23 cellular contexts compared by ENCODE assay signal in the genomic region with DNA sequence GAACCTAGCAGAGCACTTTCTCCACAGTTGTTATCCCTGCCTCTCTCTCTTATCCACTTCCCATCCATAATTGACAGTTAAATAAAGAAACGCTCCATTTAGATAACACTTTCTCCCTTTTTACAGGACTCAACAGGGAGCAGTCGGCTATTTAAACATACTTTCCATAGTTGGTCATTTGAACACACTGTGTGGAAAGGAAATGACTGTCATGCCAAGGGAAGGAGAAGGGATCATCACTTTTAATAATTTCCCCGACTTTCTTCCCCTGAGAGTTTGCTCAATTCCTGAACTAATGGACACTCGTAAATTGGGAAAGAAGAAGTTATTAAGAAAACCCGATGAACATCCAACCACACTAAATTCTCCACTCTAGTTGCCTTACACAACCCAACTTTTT.
DNase-seq lines count a peak whose midpoint lies in the region; ATAC-seq, FAIRE-seq and TF ChIP-seq lines count a peak whose summit lies in the region.
"Had no signal": no experiment of that assay in that cellular context is flagged by ENCODE, and none has a peak within 500 bp of the region (broad histone marks: within the 10 kb centered on the region; RNA-seq: fewer than 3 reads in every experiment).

No MANE protein-coding gene starts in this region.

- no peaks in the 10 kb centered on the region for H3K27me3 ChIP-seq in A673 (replicated peaks; ENCODE audit: insufficient read depth, low read depth, low read length, poor library complexity)
- H3K27me3 ChIP-seq: Peyer's patch, SJCRH30 had no signal

- no peak for TF ChIP-seq CTCF in A673 (conservative IDR thresholded peaks at IDR 0.05; ENCODE audit: low read depth, low read length)

- H3K27ac ChIP-seq in A673 (ENCODE audit: low read depth, low read length, poor library complexity, severe bottlenecking), result no peak overlapping the region
- H3K27ac ChIP-seq: C4-2B, GM23248, KMS-11, Peyer's patch, SJCRH30 had no signal

- no peak for DNase-seq in activated CD4-positive, alpha-beta T cell treated with anti-CD3 and anti-CD28 coated beads for 36 hours
- DNase-seq in activated CD4-positive, alpha-beta T cell treated with anti-CD3 and anti-CD28 coated beads, Interleukin-2, amount 50 U/mL, for 4 hours, result no peak
- DNase-seq in A673 (ENCODE audit: low spot score) (peak; percentile 46), H54 (ENCODE audit: insufficient read length, low spot score) (no peak), NCI-H187 (lab: John Stamatoyannopoulos, UW) (no peak), HuH-7.5 (ENCODE audit: low spot score) (no peak)
- DNase-seq in activated naive CD8-positive, alpha-beta T cell treated with anti-CD3 and anti-CD28 coated beads, Interleukin-2, amount 50 U/mL, for 24 hours, result no peak
- DNase-seq: 8988T, GM23248, HCEC 1CT, IMR-90, NCI-H1092 treated with DMSO at 0.1 percent for 48 hours, NCI-H1436 treated with DMSO at 0.1 percent for 48 hours, NCI-H2081, NCI-H2171, NCI-H345, NCI-H524, NCI-H774, Peyer's patch, SJCRH30 had no signal

- H3K27me3 Mint-ChIP-seq in activated CD4-positive, alpha-beta T cell treated with anti-CD3 and anti-CD28 coated beads for 36 hours, result no peaks in the 10 kb centered on the region
- H3K27me3 Mint-ChIP-seq in activated naive CD8-positive, alpha-beta T cell treated with anti-CD3 and anti-CD28 coated beads, Interleukin-2, amount 50 U/mL, for 24 hours, result no peaks in the 10 kb centered on the region

- peaks cover 10% of the 10 kb centered on the region for H3K36me3 Mint-ChIP-seq in activated CD4-positive, alpha-beta T cell treated with anti-CD3 and anti-CD28 coated beads for 36 hours (ENCODE audit: low read depth)
- H3K36me3 Mint-ChIP-seq in activated naive CD8-positive, alpha-beta T cell treated with anti-CD3 and anti-CD28 coated beads, Interleukin-2, amount 50 U/mL, for 24 hours (ENCODE audit: low read depth), result no peaks in the 10 kb centered on the region

- CTCF ChIA-PET in activated CD4-positive, alpha-beta T cell treated with anti-CD3 and anti-CD28 coated beads for 36 hours (lab: Charles Lee), result interaction anchor here (1.0 to 1.9 kb wide), 2 partner anchors 8 to 407 kb away, joined by 3 to 6 read pairs; no protein-coding TSS in a partner anchor
- CTCF ChIA-PET in A673 (lab: Charles Lee), result no interaction called here

- POLR2A ChIA-PET in activated CD4-positive, alpha-beta T cell treated with anti-CD3 and anti-CD28 coated beads for 36 hours (lab: Charles Lee), result interaction anchor here (2.2 kb wide), 1 partner anchor 55 kb away, joined by 11 read pairs; no protein-coding TSS in a partner anchor
- POLR2A ChIA-PET in A673 (lab: Charles Lee; ENCODE audit: low non-redundant PET), result no interaction called here

- H3K4me3 Mint-ChIP-seq in activated CD4-positive, alpha-beta T cell treated with anti-CD3 and anti-CD28 coated beads for 36 hours, result no peak overlapping the region
- no peak overlapping the region for H3K4me3 Mint-ChIP-seq in activated naive CD8-positive, alpha-beta T cell treated with anti-CD3 and anti-CD28 coated beads, Interleukin-2, amount 50 U/mL, for 24 hours

- no peaks in the 10 kb centered on the region for H3K36me3 ChIP-seq in A673 (ENCODE audit: insufficient read depth, low read length, poor library complexity, severe bottlenecking)
- H3K36me3 ChIP-seq: Peyer's patch, SJCRH30 had no signal

- no peak for TF ChIP-seq POLR2A in H54 (IDR thresholded peaks at IDR 0.05; ENCODE audit: low read depth, low read length)

- no TSS peak for BruUV-seq in A673 (replicated peaks; lab: Mats Ljungman, UMichigan)

- peaks cover 5% of the 10 kb centered on the region for H3K4me1 ChIP-seq in A673 (ENCODE audit: insufficient read depth, low read length, poor library complexity, severe bottlenecking)
- H3K4me1 ChIP-seq: Peyer's patch, SJCRH30 had no signal

- no peak overlapping the region for H3K4me3 ChIP-seq in A673 (ENCODE audit: low read depth, low read length, poor library complexity, severe bottlenecking)
- H3K4me3 ChIP-seq: GM23248, Peyer's patch, SJCRH30 had no signal

- intact Hi-C loops in activated CD4-positive, alpha-beta T cell treated with anti-CD3 and anti-CD28 coated beads for 36 hours (cut with DNase I, micrococcal nuclease), result loop anchor here (5.0 to 10.0 kb wide), 5 partner anchors 107 to 1104 kb away; a partner anchor contains a TSS
- intact Hi-C loops in A673 (cut with micrococcal nuclease; ENCODE audit: unreplicated experiment), result no loop called here

- H3K9me3 Mint-ChIP-seq in activated CD4-positive, alpha-beta T cell treated with anti-CD3 and anti-CD28 coated beads for 36 hours (ENCODE audit: low read depth), result peaks cover 5% of the 10 kb centered on the region
- H3K9me3 Mint-ChIP-seq in activated naive CD8-positive, alpha-beta T cell treated with anti-CD3 and anti-CD28 coated beads, Interleukin-2, amount 50 U/mL, for 24 hours, result no peaks in the 10 kb centered on the region

- no peaks in the 10 kb centered on the region for H3K9me3 ChIP-seq in A673 (ENCODE audit: low read depth, low read length, poor library complexity, severe bottlenecking)
- H3K9me3 ChIP-seq: Peyer's patch, SJCRH30 had no signal

- ATAC-seq in activated CD4-positive, alpha-beta T cell treated with anti-CD3 and anti-CD28 coated beads for 36 hours, result no peak
- ATAC-seq in activated naive CD8-positive, alpha-beta T cell treated with anti-CD3 and anti-CD28 coated beads, Interleukin-2, amount 50 U/mL, for 24 hours, result no peak
- no peak for ATAC-seq in GM19397 (IDR thresholded peaks at IDR 0.05; ENCODE audit: unreplicated experiment)

- H3K27ac Mint-ChIP-seq in activated CD4-positive, alpha-beta T cell treated with anti-CD3 and anti-CD28 coated beads for 36 hours, result peak overlapping the region; percentile 90
- peak overlapping the region; percentile 98 for H3K27ac Mint-ChIP-seq in activated naive CD8-positive, alpha-beta T cell treated with anti-CD3 and anti-CD28 coated beads, Interleukin-2, amount 50 U/mL, for 24 hours

- FAIRE-seq in H54 (lab: Jason Lieb, UNC), result peak; percentile 6

- peaks cover 67% of the 10 kb centered on the region for H3K4me1 Mint-ChIP-seq in activated CD4-positive, alpha-beta T cell treated with anti-CD3 and anti-CD28 coated beads for 36 hours
- H3K4me1 Mint-ChIP-seq in activated naive CD8-positive, alpha-beta T cell treated with anti-CD3 and anti-CD28 coated beads, Interleukin-2, amount 50 U/mL, for 24 hours, result peaks cover 51% of the 10 kb centered on the region
